In genomic region chr17:80996422-80997305, GRCh38 we compare ENCODE assay signal across 20 cellular contexts.
"Had no signal": no experiment of that assay in that cellular context is flagged by ENCODE, and none has a peak within 500 bp of the region (broad histone marks: within the 10 kb centered on the region; RNA-seq: fewer than 3 reads in every experiment).

No MANE protein-coding gene starts in this region.

- H3K27me3 ChIP-seq: breast epithelium, vagina had no signal

- ATAC-seq: activated CD8-positive, alpha-beta T cell treated with anti-CD3 and anti-CD28 coated beads for 36 hours; stimulated activated naive CD8-positive, alpha-beta T cell treated with anti-CD3 and anti-CD28 coated beads, Interleukin-15, amount 100 ng/mL, for 72 hours had no signal

- H3K27ac Mint-ChIP-seq: activated CD8-positive, alpha-beta T cell treated with anti-CD3 and anti-CD28 coated beads for 36 hours; activated naive CD8-positive, alpha-beta T cell treated with anti-CD3 and anti-CD28 coated beads for 36 hours; activated T-cell treated with anti-CD3 and anti-CD28 coated beads, Interleukin-2, amount 50 U/mL, for 72 hours; stimulated activated naive CD8-positive, alpha-beta T cell treated with anti-CD3 and anti-CD28 coated beads, Interleukin-15, amount 100 ng/mL, for 72 hours had no signal

- DNase-seq: activated CD4-positive, alpha-beta T cell treated with anti-CD3 and anti-CD28 coated beads for 4 hours; activated CD8-positive, alpha-beta memory T cell treated with anti-CD3 and anti-CD28 coated beads, Interleukin-2, amount 50 U/mL, for 4 hours; activated CD8-positive, alpha-beta T cell treated with anti-CD3 and anti-CD28 coated beads for 36 hours; activated gamma-delta T cell treated with Interleukin-2 at 50 U/mL for 16 hours; activated naive CD8-positive, alpha-beta T cell treated with anti-CD3 and anti-CD28 coated beads for 36 hours; activated T-cell treated with anti-CD3 and anti-CD28 coated beads, Interleukin-2, amount 50 U/mL, for 72 hours; anterior cingulate cortex; foreskin melanocyte; head of caudate nucleus; left ventricle myocardium inferior; mesendoderm; retina; stimulated activated CD4-positive, alpha-beta T cell treated with anti-CD3 and anti-CD28 coated beads, Interleukin-15, amount 100 ng/mL, for 24 hours; stimulated activated CD4-positive, alpha-beta T cell treated with anti-CD3 and anti-CD28 coated beads, Interleukin-4, amount 100 ng/mL, for 24 hours; stimulated activated naive CD8-positive, alpha-beta T cell treated with anti-CD3 and anti-CD28 coated beads, Interleukin-15, amount 100 ng/mL, for 72 hours had no signal

- H3K9ac ChIP-seq: parathyroid adenoma had no signal

- H2AFZ ChIP-seq: parathyroid adenoma had no signal

- H3K4me1 ChIP-seq: parathyroid adenoma had no signal

- H3K9me3 ChIP-seq: breast epithelium, left ventricle myocardium inferior, vagina had no signal

- H3K4me3 Mint-ChIP-seq: activated CD8-positive, alpha-beta T cell treated with anti-CD3 and anti-CD28 coated beads for 36 hours; activated naive CD8-positive, alpha-beta T cell treated with anti-CD3 and anti-CD28 coated beads for 36 hours; activated T-cell treated with anti-CD3 and anti-CD28 coated beads, Interleukin-2, amount 50 U/mL, for 72 hours; stimulated activated naive CD8-positive, alpha-beta T cell treated with anti-CD3 and anti-CD28 coated beads, Interleukin-15, amount 100 ng/mL, for 72 hours had no signal

- H3K27ac ChIP-seq: breast epithelium, left ventricle myocardium inferior, parathyroid adenoma, vagina, VCaP had no signal

- H3K9me3 Mint-ChIP-seq: activated CD8-positive, alpha-beta T cell treated with anti-CD3 and anti-CD28 coated beads for 36 hours; activated naive CD8-positive, alpha-beta T cell treated with anti-CD3 and anti-CD28 coated beads for 36 hours; activated T-cell treated with anti-CD3 and anti-CD28 coated beads, Interleukin-2, amount 50 U/mL, for 72 hours; neural crest cell; stimulated activated naive CD8-positive, alpha-beta T cell treated with anti-CD3 and anti-CD28 coated beads, Interleukin-15, amount 100 ng/mL, for 72 hours had no signal

- H3K79me2 ChIP-seq: parathyroid adenoma had no signal

- H3K4me3 ChIP-seq: breast epithelium, left ventricle myocardium inferior, vagina had no signal
